ENCODE assay signal across 20 cellular contexts in genomic region chr14:66628646-66629045, GRCh38.
"Had no signal": no experiment of that assay in that cellular context is flagged by ENCODE, and none has a peak within 500 bp of the region (broad histone marks: within the 10 kb centered on the region; RNA-seq: fewer than 3 reads in every experiment).

No MANE protein-coding gene starts in this region.

- H3K27ac Mint-ChIP-seq: naive thymus-derived CD8-positive, alpha-beta T cell; stimulated activated effector memory CD8-positive, alpha-beta T cell treated with anti-CD3 and anti-CD28 coated beads, Interleukin-12 subunit alpha, Interleukin-12 subunit beta, amount 100 ng/mL, for 72 hours had no signal

- H3K27me3 Mint-ChIP-seq: naive thymus-derived CD8-positive, alpha-beta T cell had no signal

- H3K27me3 ChIP-seq: heart left ventricle, neutrophil, right lobe of liver, suprapubic skin, thyroid gland, upper lobe of left lung, uterus had no signal

- H3K9me3 Mint-ChIP-seq: stimulated activated effector memory CD8-positive, alpha-beta T cell treated with anti-CD3 and anti-CD28 coated beads, Interleukin-12 subunit alpha, Interleukin-12 subunit beta, amount 100 ng/mL, for 72 hours had no signal

- H3K4me1 ChIP-seq: suprapubic skin, thyroid gland had no signal

- H3K36me3 ChIP-seq: heart left ventricle, neutrophil, right lobe of liver, suprapubic skin, thyroid gland, upper lobe of left lung, uterus had no signal

- H3K9me3 ChIP-seq: mucosa of descending colon, neutrophil, psoas muscle, right lobe of liver, suprapubic skin, thyroid gland, upper lobe of left lung had no signal

- DNase-seq: dermis blood vessel endothelial cell; erythroblast; heart left ventricle; hippocampal formation; kidney glomerular epithelial cell; mammary epithelial cell; mucosa of descending colon; naive thymus-derived CD8-positive, alpha-beta T cell; psoas muscle; retina; right lobe of liver; stimulated activated CD4-positive, alpha-beta T cell treated with anti-CD3 and anti-CD28 coated beads, Interleukin-4, amount 100 ng/mL, for 1 hour; stimulated activated CD8-positive, alpha-beta memory T cell treated with anti-CD3 and anti-CD28 coated beads, Interleukin-4, amount 100 ng/mL, for 48 hours; stimulated activated naive CD8-positive, alpha-beta T cell treated with anti-CD3 and anti-CD28 coated beads, Interleukin-15, Interleukin-2, amounts not matched to agents 100 U/mL and 50 U/mL, for 24 hours; thyroid gland; upper lobe of left lung; uterus had no signal

- H3K4me1 Mint-ChIP-seq: stimulated activated effector memory CD8-positive, alpha-beta T cell treated with anti-CD3 and anti-CD28 coated beads, Interleukin-12 subunit alpha, Interleukin-12 subunit beta, amount 100 ng/mL, for 72 hours had no signal

- H3K4me3 Mint-ChIP-seq: naive thymus-derived CD8-positive, alpha-beta T cell; stimulated activated effector memory CD8-positive, alpha-beta T cell treated with anti-CD3 and anti-CD28 coated beads, Interleukin-12 subunit alpha, Interleukin-12 subunit beta, amount 100 ng/mL, for 72 hours had no signal

- H3K4me3 ChIP-seq: heart left ventricle, mucosa of descending colon, psoas muscle, right lobe of liver, suprapubic skin, thyroid gland, upper lobe of left lung, uterus had no signal

- H3K36me3 Mint-ChIP-seq: stimulated activated effector memory CD8-positive, alpha-beta T cell treated with anti-CD3 and anti-CD28 coated beads, Interleukin-12 subunit alpha, Interleukin-12 subunit beta, amount 100 ng/mL, for 72 hours had no signal
